Comparison of ENCODE assay signal across 14 cellular contexts in the genomic region with DNA sequence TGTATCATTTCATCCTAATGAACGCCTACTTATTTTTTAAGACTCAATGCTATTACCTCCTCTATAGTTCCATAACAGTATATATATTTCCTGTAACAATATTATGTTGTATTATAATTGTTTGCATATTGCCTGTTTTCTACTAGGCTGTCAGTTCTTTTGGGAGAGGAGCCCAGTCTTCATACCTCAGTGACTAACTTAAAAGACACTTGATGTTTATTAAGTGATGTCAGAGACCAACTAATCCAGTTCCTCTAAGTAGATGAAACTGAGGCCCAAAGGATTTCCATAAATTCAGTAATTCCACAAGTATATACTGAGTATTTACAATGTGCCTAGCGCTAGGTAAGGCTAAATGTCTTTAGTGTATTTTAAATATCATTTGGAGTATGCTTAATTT. TPM values are rescaled to one million over a fixed set of nuclear protein-coding genes. Genes with fewer than 3 reads are reported as not detected.
DNase-seq lines count a peak whose midpoint lies in the region; ATAC-seq, FAIRE-seq and TF ChIP-seq lines count a peak whose summit lies in the region.
"Had no signal": no experiment of that assay in that cellular context is flagged by ENCODE, and none has a peak within 500 bp of the region (broad histone marks: within the 10 kb centered on the region; RNA-seq: fewer than 3 reads in every experiment).

No MANE protein-coding gene starts in this region.

- H3K4me3 Mint-ChIP-seq in activated naive CD8-positive, alpha-beta T cell treated with anti-CD3 and anti-CD28 coated beads, Interleukin-2, amount 10 ng/mL, durations not matched to agents 7 days and 5 days, result no peak overlapping the region
- no peak overlapping the region for H3K4me3 Mint-ChIP-seq in activated naive CD8-positive, alpha-beta T cell treated with anti-CD3 and anti-CD28 coated beads, Interleukin-2, amount 50 U/mL, for 24 hours
- H3K4me3 Mint-ChIP-seq in activated CD8-positive, alpha-beta T cell treated with anti-CD3 and anti-CD28 coated beads, Interleukin-2, amount 10 ng/mL, durations not matched to agents 7 days and 5 days, result no peak overlapping the region
- H3K4me3 Mint-ChIP-seq: endodermal cell had no signal

- H3K27me3 ChIP-seq in SK-N-SH (ENCODE audit: insufficient read depth) (no peaks in the 10 kb centered on the region), transverse colon (no peaks in the 10 kb centered on the region)
- H3K27me3 ChIP-seq: cardiac muscle cell had no signal

- no peaks in the 10 kb centered on the region for H3K9me2 ChIP-seq in SK-N-SH

- CTCF ChIA-PET in SK-N-SH (lab: Yijun Ruan, JAX), result no interaction called here
- CTCF ChIA-PET in activated CD8-positive, alpha-beta T cell treated with anti-CD3 and anti-CD28 coated beads, Interleukin-2, amount 10 ng/mL, durations not matched to agents 7 days and 5 days (lab: Charles Lee), result interaction anchor here (1.1 to 2.2 kb wide), 3 partner anchors 22 to 126 kb away, joined by 3 to 12 read pairs (median 6); partner anchors contain the start of gene AAK1

- peak overlapping the region; percentile 93 for H3K27ac Mint-ChIP-seq in activated naive CD8-positive, alpha-beta T cell treated with anti-CD3 and anti-CD28 coated beads, Interleukin-2, amount 10 ng/mL, durations not matched to agents 7 days and 5 days
- no peak overlapping the region for H3K27ac Mint-ChIP-seq in activated naive CD8-positive, alpha-beta T cell treated with anti-CD3 and anti-CD28 coated beads, Interleukin-2, amount 50 U/mL, for 24 hours
- H3K27ac Mint-ChIP-seq in activated CD8-positive, alpha-beta T cell treated with anti-CD3 and anti-CD28 coated beads, Interleukin-2, amount 10 ng/mL, durations not matched to agents 7 days and 5 days, result no peak overlapping the region
- H3K27ac Mint-ChIP-seq: endodermal cell, progenitor cell of endocrine pancreas had no signal

- H3K27ac ChIP-seq in SK-N-SH (ENCODE audit: low read depth in 2 of 2, low read length in 1 of 2) (no peak overlapping the region), transverse colon (no peak overlapping the region)

- in situ Hi-C loops in transverse colon (cut with MboI; ENCODE audit: low pct_ligation_motif_present in 1 of 4, low pct_unique_long_range_greater_than_20kb in 1 of 4, low sequenced_read_pairs in 3 of 4), result no loop called here

- H3K9me3 Mint-ChIP-seq in activated naive CD8-positive, alpha-beta T cell treated with anti-CD3 and anti-CD28 coated beads, Interleukin-2, amount 10 ng/mL, durations not matched to agents 7 days and 5 days, result no peaks in the 10 kb centered on the region
- H3K9me3 Mint-ChIP-seq in activated naive CD8-positive, alpha-beta T cell treated with anti-CD3 and anti-CD28 coated beads, Interleukin-2, amount 50 U/mL, for 24 hours, result no peaks in the 10 kb centered on the region
- H3K9me3 Mint-ChIP-seq in activated CD8-positive, alpha-beta T cell treated with anti-CD3 and anti-CD28 coated beads, Interleukin-2, amount 10 ng/mL, durations not matched to agents 7 days and 5 days (ENCODE audit: insufficient read depth), result peaks cover 6% of the 10 kb centered on the region
- H3K9me3 Mint-ChIP-seq: endodermal cell had no signal

- peaks cover 10% of the 10 kb centered on the region for H3F3A ChIP-seq in SK-N-SH (replicated peaks; ENCODE audit: insufficient read depth)

- no peak overlapping the region for H3K4me2 ChIP-seq in SK-N-SH

- no peak for TF ChIP-seq RAD21 in SK-N-SH (IDR thresholded peaks at IDR 0.05; ENCODE audit: low read length)

- H2AFZ ChIP-seq in SK-N-SH (ENCODE audit: low read depth), result no peak overlapping the region

- POLR2A ChIA-PET in activated naive CD8-positive, alpha-beta T cell treated with anti-CD3 and anti-CD28 coated beads, Interleukin-2, amount 10 ng/mL, durations not matched to agents 7 days and 5 days (lab: Charles Lee), result interaction anchor here (1.2 to 7.0 kb wide), 3 partner anchors 42 to 48 kb away, joined by 5 to 61 read pairs (median 9); partner anchors contain the start of gene AAK1
- POLR2A ChIA-PET in SK-N-SH (lab: Yijun Ruan, JAX), result no interaction called here
- POLR2A ChIA-PET in activated CD8-positive, alpha-beta T cell treated with anti-CD3 and anti-CD28 coated beads, Interleukin-2, amount 10 ng/mL, durations not matched to agents 7 days and 5 days (lab: Charles Lee), result interaction anchor here (1.7 to 2.1 kb wide), 2 partner anchors 9 to 42 kb away, joined by 3 to 10 read pairs; no protein-coding TSS in a partner anchor

- H4K20me1 ChIP-seq in SK-N-SH (ENCODE audit: insufficient read depth), result no peaks in the 10 kb centered on the region

- no peaks in the 10 kb centered on the region for H3K27me3 Mint-ChIP-seq in activated naive CD8-positive, alpha-beta T cell treated with anti-CD3 and anti-CD28 coated beads, Interleukin-2, amount 10 ng/mL, durations not matched to agents 7 days and 5 days
- peaks cover 2% of the 10 kb centered on the region for H3K27me3 Mint-ChIP-seq in activated naive CD8-positive, alpha-beta T cell treated with anti-CD3 and anti-CD28 coated beads, Interleukin-2, amount 50 U/mL, for 24 hours
- H3K27me3 Mint-ChIP-seq in activated CD8-positive, alpha-beta T cell treated with anti-CD3 and anti-CD28 coated beads, Interleukin-2, amount 10 ng/mL, durations not matched to agents 7 days and 5 days (ENCODE audit: low read depth), result no peaks in the 10 kb centered on the region

- intact Hi-C loops in transverse colon (cut with DNase I; ENCODE audit: low total_unique reads), result no loop called here

- no peak for FAIRE-seq in H54 (lab: Jason Lieb, UNC)

- TF ChIP-seq EP300 in SK-N-SH (IDR thresholded peaks at IDR 0.05; ENCODE audit: borderline replicate concordance in 1 of 2, low read depth in 1 of 2, low read length in 1 of 2), result no peak
- no peak for TF ChIP-seq EP300 in transverse colon (IDR thresholded peaks at IDR 0.05; ENCODE audit: low read depth)

- no peak for TF ChIP-seq POLR2A in transverse colon (IDR thresholded peaks at IDR 0.05)
- no peak for TF ChIP-seq POLR2A in H54 (IDR thresholded peaks at IDR 0.05; ENCODE audit: low read depth, low read length)

- 94% methylated on average over 2 of the region's 2 CpGs for WGBS in SK-N-SH (ENCODE audit: low lambda C conversion rate)
- 98 to 100% methylated on average over 2 of the region's 2 CpGs for WGBS in transverse colon (ENCODE audit: low coverage in 1 of 2), 2 donors

- H3K79me2 ChIP-seq in SK-N-SH (ENCODE audit: insufficient read depth), result no peaks in the 10 kb centered on the region

- no peak overlapping the region for H3K4me3 ChIP-seq in SK-N-SH (ENCODE audit: low read depth in 2 of 2, low read length in 1 of 2)
- H3K4me3 ChIP-seq in transverse colon, result no peak overlapping the region
- H3K4me3 ChIP-seq: cardiac muscle cell had no signal

- peaks cover 62% of the 10 kb centered on the region for H3K4me1 Mint-ChIP-seq in activated naive CD8-positive, alpha-beta T cell treated with anti-CD3 and anti-CD28 coated beads, Interleukin-2, amount 10 ng/mL, durations not matched to agents 7 days and 5 days
- H3K4me1 Mint-ChIP-seq in activated naive CD8-positive, alpha-beta T cell treated with anti-CD3 and anti-CD28 coated beads, Interleukin-2, amount 50 U/mL, for 24 hours, result peaks cover 81% of the 10 kb centered on the region
- H3K4me1 Mint-ChIP-seq in activated CD8-positive, alpha-beta T cell treated with anti-CD3 and anti-CD28 coated beads, Interleukin-2, amount 10 ng/mL, durations not matched to agents 7 days and 5 days (ENCODE audit: low read depth), result peaks cover 76% of the 10 kb centered on the region
- H3K4me1 Mint-ChIP-seq: endodermal cell had no signal

- H3K9ac ChIP-seq in SK-N-SH, result no peak overlapping the region

- H3K9me3 ChIP-seq in SK-N-SH (no peaks in the 10 kb centered on the region), transverse colon (no peaks in the 10 kb centered on the region)

- no peak for DNase-seq in activated naive CD8-positive, alpha-beta T cell treated with anti-CD3 and anti-CD28 coated beads, Interleukin-2, amount 10 ng/mL, durations not matched to agents 7 days and 5 days
- no peak for DNase-seq in activated naive CD8-positive, alpha-beta T cell treated with anti-CD3 and anti-CD28 coated beads, Interleukin-2, amount 50 U/mL, for 24 hours
- DNase-seq in SK-N-SH, result no peak
- peak; percentile 51 for DNase-seq in fibroblast of gingiva (ENCODE audit: low read depth)
- no peak for DNase-seq in activated CD8-positive, alpha-beta T cell treated with anti-CD3 and anti-CD28 coated beads, Interleukin-2, amount 10 ng/mL, durations not matched to agents 7 days and 5 days
- no peak for DNase-seq in transverse colon
- no peak for DNase-seq in H54 (ENCODE audit: insufficient read length, low spot score)
- DNase-seq: endodermal cell, left cardiac atrium, NCI-H1105 treated with DMSO at 0.1 percent for 48 hours, T1000 had no signal

- peaks cover 7% of the 10 kb centered on the region for H3K36me3 Mint-ChIP-seq in activated naive CD8-positive, alpha-beta T cell treated with anti-CD3 and anti-CD28 coated beads, Interleukin-2, amount 10 ng/mL, durations not matched to agents 7 days and 5 days
- H3K36me3 Mint-ChIP-seq in activated naive CD8-positive, alpha-beta T cell treated with anti-CD3 and anti-CD28 coated beads, Interleukin-2, amount 50 U/mL, for 24 hours (ENCODE audit: low read depth), result no peaks in the 10 kb centered on the region
- H3K36me3 Mint-ChIP-seq in activated CD8-positive, alpha-beta T cell treated with anti-CD3 and anti-CD28 coated beads, Interleukin-2, amount 10 ng/mL, durations not matched to agents 7 days and 5 days (ENCODE audit: low read depth), result peaks cover 4% of the 10 kb centered on the region

- TF ChIP-seq CTCF in SK-N-SH (IDR thresholded peaks at IDR 0.05), result no peak
- TF ChIP-seq CTCF in transverse colon (IDR thresholded peaks at IDR 0.05), result no peak

- ATAC-seq in activated naive CD8-positive, alpha-beta T cell treated with anti-CD3 and anti-CD28 coated beads, Interleukin-2, amount 10 ng/mL, durations not matched to agents 7 days and 5 days (ENCODE audit: low read depth), result no peak
- no peak for ATAC-seq in activated naive CD8-positive, alpha-beta T cell treated with anti-CD3 and anti-CD28 coated beads, Interleukin-2, amount 50 U/mL, for 24 hours
- no peak for ATAC-seq in activated CD8-positive, alpha-beta T cell treated with anti-CD3 and anti-CD28 coated beads, Interleukin-2, amount 10 ng/mL, durations not matched to agents 7 days and 5 days
- ATAC-seq in GM21786 (IDR thresholded peaks at IDR 0.05; ENCODE audit: unreplicated experiment), result no peak
- ATAC-seq: left cardiac atrium had no signal

- no peaks in the 10 kb centered on the region for H3K36me3 ChIP-seq in SK-N-SH (replicated peaks in 1 of 2; ENCODE audit: control insufficient read depth in 1 of 2, insufficient read depth in 2 of 2, low read length in 1 of 2)
- H3K36me3 ChIP-seq in transverse colon, result no peaks in the 10 kb centered on the region
- H3K36me3 ChIP-seq: cardiac muscle cell had no signal

- H3K4me1 ChIP-seq in SK-N-SH (ENCODE audit: control insufficient read depth in 1 of 2, insufficient read depth in 2 of 2, low read depth in 1 of 2, low read length in 1 of 2), result no peaks in the 10 kb centered on the region
- peaks cover 0 to 13% (median 10%) of the 10 kb centered on the region in 4 donors for H3K4me1 ChIP-seq in transverse colon

RNA-seq across cellular contexts. Expression of gene AAK1, which starts 48.9 kb away (rescaled TPM):
- 100 to 1,000 TPM; 143 to 144 TPM for total RNA-seq in activated naive CD8-positive, alpha-beta T cell treated with anti-CD3 and anti-CD28 coated beads, Interleukin-2, amount 10 ng/mL, durations not matched to agents 7 days and 5 days
- 13.4 and 13.5 TPM in 2 replicates for polyA plus RNA-seq in SK-N-SH (2012; rRNA removed)
- 14.5 and 16.4 TPM in 2 replicates for polyA plus RNA-seq in SK-N-SH (2012; cell fraction: cytosol; rRNA removed)
- polyA plus RNA-seq in SK-N-SH (2012; cell fraction: nucleus; rRNA removed), result 20.7 and 26.4 TPM in 2 replicates
- 100 to 1,000 TPM; 105 to 107 TPM for total RNA-seq in activated CD8-positive, alpha-beta T cell treated with anti-CD3 and anti-CD28 coated beads, Interleukin-2, amount 10 ng/mL, durations not matched to agents 7 days and 5 days
- total RNA-seq in transverse colon, result 100 to 1,000 TPM in 1 of 4 donors, 10 to 100 TPM in 3; 34.8 to 109 (median 70.2) TPM

RNA-seq across cellular contexts. Expression of gene ANXA4, which starts 49.5 kb away (rescaled TPM):
- 10 to 100 TPM; 40.9 to 41.2 TPM for total RNA-seq in activated naive CD8-positive, alpha-beta T cell treated with anti-CD3 and anti-CD28 coated beads, Interleukin-2, amount 10 ng/mL, durations not matched to agents 7 days and 5 days
- polyA plus RNA-seq in SK-N-SH (2012; rRNA removed), result 93.2 and 137 TPM in 2 replicates
- polyA plus RNA-seq in SK-N-SH (2012; cell fraction: cytosol; rRNA removed), result 86.9 and 101 TPM in 2 replicates
- polyA plus RNA-seq in SK-N-SH (2012; cell fraction: nucleus; rRNA removed), result 126 and 213 TPM in 2 replicates
- 10 to 100 TPM; 53.5 to 59.5 TPM for total RNA-seq in activated CD8-positive, alpha-beta T cell treated with anti-CD3 and anti-CD28 coated beads, Interleukin-2, amount 10 ng/mL, durations not matched to agents 7 days and 5 days
- 100 to 1,000 TPM in 2 of 4 donors, 10 to 100 TPM in 2; 33.3 to 125 (median 99.4) TPM for total RNA-seq in transverse colon
